In the genomic region with DNA sequence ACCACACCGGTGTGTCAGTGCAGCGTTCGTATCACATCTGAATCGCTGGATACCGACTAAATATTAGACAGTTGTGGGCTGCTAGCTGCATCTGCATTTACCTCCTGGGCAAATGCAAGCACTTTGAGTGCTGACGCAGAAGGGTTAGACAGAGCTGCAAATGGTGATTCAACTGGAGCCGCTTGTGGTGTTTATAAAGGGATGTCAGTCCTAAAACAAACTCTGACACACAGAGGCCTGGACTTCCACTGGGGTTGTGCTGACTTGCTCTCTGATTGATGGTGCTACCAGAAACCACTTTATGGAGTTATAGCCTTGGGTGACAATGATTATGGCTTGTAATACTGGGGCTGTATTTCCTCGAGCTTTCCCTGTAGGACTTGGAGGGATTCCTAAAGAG, we compare ENCODE assay signal across 20 cellular contexts.
DNase-seq lines count a peak whose midpoint lies in the region; ATAC-seq and TF ChIP-seq lines count a peak whose summit lies in the region.
"Had no signal": no experiment of that assay in that cellular context is flagged by ENCODE, and none has a peak within 500 bp of the region (broad histone marks: within the 10 kb centered on the region; RNA-seq: fewer than 3 reads in every experiment).

No MANE protein-coding gene starts in this region.

- ATAC-seq in HG03095 (IDR thresholded peaks at IDR 0.05; ENCODE audit: unreplicated experiment): no peak
- ATAC-seq: activated CD8-positive, alpha-beta memory T cell treated with anti-CD3 and anti-CD28 coated beads, Interleukin-2, amount 10 ng/mL, durations not matched to agents 7 days and 5 days; gastrocnemius medialis had no signal

- DNase-seq in AG08396 (ENCODE audit: low spot score) (peak; percentile 30), M059J (ENCODE audit: low read depth) (peak; percentile 88), cardiac fibroblast (ENCODE audit: low read depth in 2 of 2) (peak; percentile 35 to 87), iris pigment epithelial cell (ENCODE audit: low read depth) (peak; percentile 90), NCI-H345 (lab: John Stamatoyannopoulos, UW) (no peak), DMS79 treated with DMSO at 0.1 percent for 48 hours (lab: John Stamatoyannopoulos, UW) (no peak)
- no peak for DNase-seq in stimulated activated CD4-positive, alpha-beta T cell treated with anti-CD3 and anti-CD28 coated beads, Interleukin-15, amount 100 ng/mL, for 24 hours
- DNase-seq: ACHN; activated CD4-positive, alpha-beta T cell treated with anti-CD3 and anti-CD28 coated beads for 48 hours; activated CD8-positive, alpha-beta memory T cell treated with anti-CD3 and anti-CD28 coated beads, Interleukin-2, amount 10 ng/mL, durations not matched to agents 7 days and 5 days; DMS 273 treated with DMSO at 0.1 percent for 48 hours; effector CD4-positive, alpha-beta T cell; gastrocnemius medialis; KBM-7; MV-4-11; NCI-H187; SW 1271; uterus had no signal

- no peak for TF ChIP-seq CTCF in cardiac fibroblast (IDR thresholded peaks at IDR 0.05; ENCODE audit: low read depth, low read length)

- peak overlapping the region in 1 of 2 donors; percentile 33 for H3K4me3 ChIP-seq in cardiac fibroblast (replicated peaks in 1 of 2; ENCODE audit: low read depth in 2 of 2, low read length in 2 of 2)
- H3K4me3 ChIP-seq: gastrocnemius medialis, suprapubic skin, uterus had no signal

Comparison
In these comparisons a context has a peak if more than half of its experiments do, and no peak if none do; other contexts are left out.
1. DNase-seq: peak in AG08396 (single experiment), M059J (single experiment), cardiac fibroblast (2 of 2) and iris pigment epithelial cell (single experiment); none in NCI-H345 (single experiment), stimulated activated CD4-positive, alpha-beta T cell treated with anti-CD3 and anti-CD28 coated beads, Interleukin-15, amount 100 ng/mL, for 24 hours (single experiment) and DMS79 treated with DMSO at 0.1 percent for 48 hours (single experiment).